Comparison of ENCODE assay signal across 8 cellular contexts in genomic region chr18:650428-650858, GRCh38. TPM values are rescaled to one million over a fixed set of nuclear protein-coding genes. Genes with fewer than 3 reads are reported as not detected.
A peak's percentile ranks its signal among the peaks of the same experiment; 100 is the strongest.
DNase-seq lines count a peak whose midpoint lies in the region; ATAC-seq and TF ChIP-seq lines count a peak whose summit lies in the region.

No MANE protein-coding gene starts in this region.

- peaks cover 0 to 2% (median 0%) of the 10 kb centered on the region in 3 donors for H3K9me3 Mint-ChIP-seq in IgD-negative memory B cell
- no peaks in the 10 kb centered on the region for H3K9me3 Mint-ChIP-seq in activated naive CD4-positive, alpha-beta T cell treated with anti-CD3 and anti-CD28 coated beads, Interleukin-2, amount 50 U/mL, for 72 hours
- H3K9me3 Mint-ChIP-seq in glutamatergic neuron (ENCODE audit: unreplicated experiment) = no peaks in the 10 kb centered on the region

- peaks cover 4% of the 10 kb centered on the region for H3K27me3 Mint-ChIP-seq in IgD-negative memory B cell
- peaks cover 2% of the 10 kb centered on the region for H3K27me3 Mint-ChIP-seq in glutamatergic neuron (ENCODE audit: unreplicated experiment)

- no peaks in the 10 kb centered on the region for H3K27me3 ChIP-seq in breast epithelium

- H3K27ac ChIP-seq in breast epithelium = no peak overlapping the region

- no peak overlapping the region for H3K4me3 ChIP-seq in breast epithelium

- H3K4me1 ChIP-seq in breast epithelium = no peaks in the 10 kb centered on the region

- no peak for TF ChIP-seq CTCF in breast epithelium (IDR thresholded peaks at IDR 0.05)
- TF ChIP-seq CTCF in glutamatergic neuron (IDR thresholded peaks at IDR 0.05; ENCODE audit: partially characterized antibody, unreplicated experiment) = no peak

- intact Hi-C loops in breast epithelium (cut with DNase I; ENCODE audit: low total_unique reads) = no loop called here

- no peak for DNase-seq in activated naive CD4-positive, alpha-beta T cell treated with anti-CD3 and anti-CD28 coated beads, Interleukin-2, amount 50 U/mL, for 72 hours (ENCODE audit: low spot score in 2 of 2)
- DNase-seq in breast epithelium (ENCODE audit: low spot score in 2 of 2) (no peak), glomerular visceral epithelial cell (ENCODE audit: extremely low spot score) (no peak), glutamatergic neuron (no peak), DMS153 (lab: John Stamatoyannopoulos, UW) (no peak)

- H3K36me3 ChIP-seq in breast epithelium = no peaks in the 10 kb centered on the region

- H3K36me3 Mint-ChIP-seq in IgD-negative memory B cell (no peaks in the 10 kb centered on the region), glutamatergic neuron (ENCODE audit: unreplicated experiment) (no peaks in the 10 kb centered on the region)
- peaks cover under 1 to 2% of the 10 kb centered on the region in 2 donors for H3K36me3 Mint-ChIP-seq in activated naive CD4-positive, alpha-beta T cell treated with anti-CD3 and anti-CD28 coated beads, Interleukin-2, amount 50 U/mL, for 72 hours

- peaks cover 3 to 5% (median 4%) of the 10 kb centered on the region in 3 donors for H3K4me1 Mint-ChIP-seq in IgD-negative memory B cell
- H3K4me1 Mint-ChIP-seq in glutamatergic neuron (ENCODE audit: low read depth, unreplicated experiment) = no peaks in the 10 kb centered on the region

- ATAC-seq in GM18867 (IDR thresholded peaks at IDR 0.05; ENCODE audit: unreplicated experiment) = peak; percentile 92
- ATAC-seq in GM21786 (IDR thresholded peaks at IDR 0.05; ENCODE audit: unreplicated experiment) = peak; percentile 99
- ATAC-seq in activated naive CD4-positive, alpha-beta T cell treated with anti-CD3 and anti-CD28 coated beads, Interleukin-2, amount 50 U/mL, for 72 hours = peak; percentile 47 to 87

- TF ChIP-seq POLR2A in breast epithelium (IDR thresholded peaks at IDR 0.05) = no peak

- H3K4me3 Mint-ChIP-seq in IgD-negative memory B cell (peak overlapping the region in 3 of 4 donors; percentile 5 to 51 (median 44)), glutamatergic neuron (ENCODE audit: unreplicated experiment) (no peak overlapping the region)

- H3K27ac Mint-ChIP-seq in IgD-negative memory B cell (peak overlapping the region in 2 of 3 donors; percentile 4 to 6), glutamatergic neuron (ENCODE audit: unreplicated experiment) (no peak overlapping the region)
- no peak overlapping the region for H3K27ac Mint-ChIP-seq in activated naive CD4-positive, alpha-beta T cell treated with anti-CD3 and anti-CD28 coated beads, Interleukin-2, amount 50 U/mL, for 72 hours

- H3K9me3 ChIP-seq in breast epithelium = no peaks in the 10 kb centered on the region

RNA-seq across cellular contexts. Expression of gene TYMS, which starts 7.0 kb away (rescaled TPM):
- 1.0 TPM for polyA plus RNA-seq in IgD-negative memory B cell
- total RNA-seq in activated naive CD4-positive, alpha-beta T cell treated with anti-CD3 and anti-CD28 coated beads, Interleukin-2, amount 50 U/mL, for 72 hours = 100 to 1,000 TPM; 344 to 378 TPM
- total RNA-seq in breast epithelium = 1 to 10 TPM; 1.3 to 2.1 (median 2.0) TPM
- 15.5 TPM for total RNA-seq in glutamatergic neuron (ENCODE audit: unreplicated experiment)

RNA-seq across cellular contexts. Expression of gene CLUL1, which starts 53.7 kb away (rescaled TPM):
- polyA plus RNA-seq in IgD-negative memory B cell = not detected
- total RNA-seq in activated naive CD4-positive, alpha-beta T cell treated with anti-CD3 and anti-CD28 coated beads, Interleukin-2, amount 50 U/mL, for 72 hours = not detected
- total RNA-seq in breast epithelium = 1 to 10 TPM; 1.3 to 6.6 (median 3.5) TPM
- total RNA-seq in glutamatergic neuron (ENCODE audit: unreplicated experiment) = 3.8 TPM

Comparison
In these comparisons a context has a peak if more than half of its experiments do, and no peak if none do; other contexts are left out.
1. H3K27ac Mint-ChIP-seq: peak in IgD-negative memory B cell (2 of 3); none in activated naive CD4-positive, alpha-beta T cell treated with anti-CD3 and anti-CD28 coated beads, Interleukin-2, amount 50 U/mL, for 72 hours (0 of 2) and glutamatergic neuron (single experiment).
2. RNA of gene TYMS, which starts 7.0 kb away (total RNA-seq): 344 to 378 TPM in activated naive CD4-positive, alpha-beta T cell treated with anti-CD3 and anti-CD28 coated beads, Interleukin-2, amount 50 U/mL, for 72 hours; 15.5 TPM in glutamatergic neuron (single experiment) and 1.3 to 2.1 TPM in breast epithelium; every median in the first group is over 10 times any median in the second.
3. Peak in every context shown above with its lines, with median percentiles within 50 percentile points of each other: ATAC-seq.